Comparison of ENCODE assay signal across 8 cellular contexts in the genomic region with DNA sequence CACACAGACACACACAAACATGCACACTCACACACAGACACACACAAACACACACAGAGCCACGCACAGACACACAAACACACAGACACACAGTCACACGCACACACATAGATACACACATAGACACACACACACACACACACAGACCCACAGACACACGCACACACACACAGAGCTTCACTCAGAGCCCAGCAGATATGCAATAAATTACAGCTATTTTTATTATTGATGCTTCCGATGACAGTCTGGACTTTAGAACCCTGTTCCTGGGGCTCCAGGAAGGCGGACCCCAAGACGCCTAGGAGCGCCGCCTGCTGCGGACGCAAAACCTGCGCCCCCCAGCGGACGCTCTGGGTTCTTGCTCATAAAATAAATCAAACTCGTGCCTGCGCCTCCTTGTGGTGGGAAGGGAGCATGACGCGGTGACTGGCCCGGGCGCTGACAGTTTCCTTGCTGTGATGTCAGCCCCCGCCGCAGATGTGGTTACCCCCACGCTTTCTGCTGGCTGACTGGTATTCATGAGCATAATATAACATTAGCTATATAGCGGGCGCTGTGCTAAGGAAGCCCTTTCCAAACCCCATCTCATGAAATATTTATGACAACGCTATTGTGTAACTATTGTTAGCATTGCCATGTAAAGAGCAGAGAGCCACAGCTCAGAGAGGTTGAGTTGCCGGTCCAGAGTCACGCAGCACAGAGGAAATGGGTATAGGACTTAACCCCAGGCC.
DNase-seq lines count a peak whose midpoint lies in the region; ATAC-seq and TF ChIP-seq lines count a peak whose summit lies in the region.

No MANE protein-coding gene starts in this region.

- no peaks in the 10 kb centered on the region for H3K9me3 ChIP-seq in liver (ENCODE audit: control insufficient read depth in 4 of 4, low read length in 3 of 4)

- TF ChIP-seq RAD21 in liver (IDR thresholded peaks at IDR 0.05), result peak; percentile 95 to 97

- peaks cover 0 to 5% (median 0%) of the 10 kb centered on the region in 4 donors for H3K27me3 ChIP-seq in liver (ENCODE audit: control insufficient read depth in 4 of 4, insufficient read depth in 4 of 4, low read length in 3 of 4)

- peak; percentile 39 for ATAC-seq in GM18907 (IDR thresholded peaks at IDR 0.05; ENCODE audit: unreplicated experiment)
- ATAC-seq in HG03442 (IDR thresholded peaks at IDR 0.05; ENCODE audit: unreplicated experiment), result peak; percentile 39

- H3K4me1 ChIP-seq in liver (ENCODE audit: control insufficient read depth in 4 of 4, insufficient read depth in 4 of 4, low read length in 3 of 4), result peaks cover 0 to 8% (median 2%) of the 10 kb centered on the region in 4 donors

- H3K27ac ChIP-seq in liver (ENCODE audit: low read depth in 1 of 2, low read length in 2 of 2), result no peak overlapping the region

- no peaks in the 10 kb centered on the region for H3K9me3 Mint-ChIP-seq in chondrocyte (ENCODE audit: low read depth)

- H3K9ac ChIP-seq in liver (ENCODE audit: low read depth in 1 of 2, low read length in 2 of 2), result no peak overlapping the region

- DNase-seq in AG09319 (ENCODE audit: extremely low read depth, low read depth) (peak; percentile 45), NCI-H510A treated with DMSO at 0.1 percent for 48 hours (lab: John Stamatoyannopoulos, UW) (peak; percentile 55), chondrocyte (ENCODE audit: low spot score) (no peak)
- DNase-seq in activated CD4-positive, alpha-beta T cell treated with anti-CD3 and anti-CD28 coated beads for 4 hours, result peak; percentile 95 to 97
- peak; percentile 88 to 92 (median 91) for DNase-seq in stimulated activated CD4-positive, alpha-beta T cell treated with anti-CD3 and anti-CD28 coated beads, TNF-alpha, amount 100 ng/mL, for 1 hour (ENCODE audit: low read depth in 3 of 3, low spot score in 1 of 3)

- H3K4me1 Mint-ChIP-seq in chondrocyte (ENCODE audit: low read depth), result peaks cover 22% of the 10 kb centered on the region

- peaks cover 27% of the 10 kb centered on the region for H3K27me3 Mint-ChIP-seq in chondrocyte (ENCODE audit: low read depth)

- no peaks in the 10 kb centered on the region for H3K36me3 ChIP-seq in liver (ENCODE audit: control insufficient read depth in 4 of 4, insufficient read depth in 3 of 4, low read depth in 1 of 4, low read length in 3 of 4)

- peak overlapping the region in 2 of 3 donors; percentile 5 to 14 for H3K4me3 ChIP-seq in liver (ENCODE audit: low read depth in 1 of 3, low read length in 3 of 3)

- TF ChIP-seq CTCF in AG09319 (IDR thresholded peaks at IDR 0.05; ENCODE audit: low read depth, low read length), result no peak; the same call in none of the 2 replicates
- peak; percentile 100 for TF ChIP-seq CTCF in chondrocyte (IDR thresholded peaks at IDR 0.05)
- peak; percentile 99 for TF ChIP-seq CTCF in liver (IDR thresholded peaks at IDR 0.05; ENCODE audit: low read depth, low read length, missing input control)

- whole genome bisulfite sequencing in liver, result 7% methylated on average over 27 of the region's 27 CpGs

- H3K4me3 Mint-ChIP-seq in chondrocyte (ENCODE audit: unreplicated experiment), result peak overlapping the region; percentile 59

- no peaks in the 10 kb centered on the region for H3K36me3 Mint-ChIP-seq in chondrocyte (ENCODE audit: low read depth)

- H3K27ac Mint-ChIP-seq in chondrocyte (ENCODE audit: unreplicated experiment), result peak overlapping the region; percentile 24

TF ChIP-seq in liver, 16 proteins besides CTCF, POLR2A, EP300 and RAD21:
- TF ChIP-seq HNF4A (conservative IDR thresholded peaks at IDR 0.05) (peak in 1 of 2 donors; percentile 41), FOXA2 (IDR thresholded peaks at IDR 0.05) (no peak), RXRA (IDR thresholded peaks at IDR 0.05) (peak in 1 of 2 donors; percentile 15), HNF4G (IDR thresholded peaks at IDR 0.05) (no peak), JUND (IDR thresholded peaks at IDR 0.05) (no peak)
- TF ChIP-seq, protein P1, sequence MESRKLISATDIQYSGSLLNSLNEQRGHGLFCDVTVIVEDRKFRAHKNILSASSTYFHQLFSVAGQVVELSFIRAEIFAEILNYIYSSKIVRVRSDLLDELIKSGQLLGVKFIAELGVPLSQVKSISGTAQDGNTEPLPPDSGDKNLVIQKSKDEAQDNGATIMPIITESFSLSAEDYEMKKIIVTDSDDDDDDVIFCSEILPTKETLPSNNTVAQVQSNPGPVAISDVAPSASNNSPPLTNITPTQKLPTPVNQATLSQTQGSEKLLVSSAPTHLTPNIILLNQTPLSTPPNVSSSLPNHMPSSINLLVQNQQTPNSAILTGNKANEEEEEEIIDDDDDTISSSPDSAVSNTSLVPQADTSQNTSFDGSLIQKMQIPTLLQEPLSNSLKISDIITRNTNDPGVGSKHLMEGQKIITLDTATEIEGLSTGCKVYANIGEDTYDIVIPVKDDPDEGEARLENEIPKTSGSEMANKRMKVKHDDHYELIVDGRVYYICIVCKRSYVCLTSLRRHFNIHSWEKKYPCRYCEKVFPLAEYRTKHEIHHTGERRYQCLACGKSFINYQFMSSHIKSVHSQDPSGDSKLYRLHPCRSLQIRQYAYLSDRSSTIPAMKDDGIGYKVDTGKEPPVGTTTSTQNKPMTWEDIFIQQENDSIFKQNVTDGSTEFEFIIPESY (IDR thresholded peaks at IDR 0.05), result no peak
TF ChIP-seq in liver: peak in this region for 2.
